In the genomic region with DNA sequence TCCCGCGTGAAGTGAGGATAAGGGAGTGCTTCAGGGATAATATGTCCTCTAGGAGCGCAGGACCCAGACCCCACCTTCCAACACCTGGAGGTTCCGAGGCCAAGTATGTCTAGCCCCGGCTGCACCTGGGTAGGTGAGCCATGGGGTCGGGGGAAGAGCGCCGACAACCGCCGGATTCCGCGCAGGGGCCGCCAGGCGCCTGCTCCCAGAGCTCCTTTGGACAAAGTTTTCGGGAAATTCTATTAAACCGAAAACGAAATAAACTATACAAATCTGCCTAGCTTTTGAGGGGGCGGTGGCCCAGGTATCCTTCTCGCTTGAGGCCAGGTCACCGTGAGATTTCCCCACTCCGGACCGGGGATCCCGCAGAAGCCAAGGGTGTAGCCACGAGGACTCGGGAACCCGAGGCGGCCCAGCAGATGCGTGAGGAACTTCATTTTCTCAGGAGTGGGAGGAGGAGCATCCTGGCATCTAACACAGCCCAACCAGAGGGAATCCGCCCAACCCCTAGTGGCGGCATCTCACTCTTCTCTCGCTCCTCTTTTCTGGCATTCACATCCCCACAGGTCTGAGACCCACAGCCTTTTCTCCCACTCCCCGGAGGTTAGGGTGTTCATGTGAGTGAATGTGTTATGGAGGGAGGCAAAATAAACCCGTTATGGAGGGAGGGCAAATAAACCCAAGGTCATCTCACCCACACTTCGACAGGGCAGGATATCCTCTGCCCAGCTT, we compare ENCODE assay signal across 10 cellular contexts. TPM values are rescaled to one million over a fixed set of nuclear protein-coding genes. Genes with fewer than 3 reads are reported as not detected.
DNase-seq lines count a peak whose midpoint lies in the region; ATAC-seq and TF ChIP-seq lines count a peak whose summit lies in the region.
"Had no signal": no experiment of that assay in that cellular context is flagged by ENCODE, and none has a peak within 500 bp of the region (broad histone marks: within the 10 kb centered on the region; RNA-seq: fewer than 3 reads in every experiment).

No MANE protein-coding gene starts in this region.

- H3K4me1 ChIP-seq in osteoblast (ENCODE audit: insufficient read depth, low read length) (no peaks in the 10 kb centered on the region), gastroesophageal sphincter (peaks cover 0 to 75% (median 20%) of the 10 kb centered on the region in 3 donors)

- H3K36me3 ChIP-seq in osteoblast (ENCODE audit: insufficient read depth, low read length) (no peaks in the 10 kb centered on the region), gastroesophageal sphincter (no peaks in the 10 kb centered on the region)

- H3K79me2 ChIP-seq in osteoblast (ENCODE audit: insufficient read depth, low read length) = no peaks in the 10 kb centered on the region

- intact Hi-C loops in activated CD4-positive, alpha-beta T cell treated with anti-CD3 and anti-CD28 coated beads for 36 hours (cut with DNase I, micrococcal nuclease) = loop anchor here in 1 of 2 experiments (5.0 kb wide), 1 partner anchor 542 kb away; no protein-coding TSS in a partner anchor

- POLR2A ChIA-PET in activated CD4-positive, alpha-beta T cell treated with anti-CD3 and anti-CD28 coated beads for 36 hours (lab: Charles Lee) = interaction anchor here (0.5 kb wide), 1 partner anchor 703 kb away, joined by 3 read pairs; no protein-coding TSS in a partner anchor

- peaks cover 51% of the 10 kb centered on the region for H3K4me1 Mint-ChIP-seq in activated CD4-positive, alpha-beta T cell treated with anti-CD3 and anti-CD28 coated beads for 36 hours

- CTCF ChIA-PET in activated CD4-positive, alpha-beta T cell treated with anti-CD3 and anti-CD28 coated beads for 36 hours (lab: Charles Lee) = no interaction called here

- no peak for TF ChIP-seq CTCF in osteoblast (IDR thresholded peaks at IDR 0.05; ENCODE audit: extremely low read depth, low read depth, low read length)
- TF ChIP-seq CTCF in gastroesophageal sphincter (IDR thresholded peaks at IDR 0.05) = no peak

- TF ChIP-seq POLR2A in gastroesophageal sphincter (IDR thresholded peaks at IDR 0.05) = no peak

- H3K4me3 Mint-ChIP-seq in activated CD4-positive, alpha-beta T cell treated with anti-CD3 and anti-CD28 coated beads for 36 hours = no peak overlapping the region

- H3K27me3 ChIP-seq in osteoblast (ENCODE audit: insufficient read depth, low read length) (peaks cover 100% of the 10 kb centered on the region), gastroesophageal sphincter (peaks cover 100% of the 10 kb centered on the region)

- H3K4me3 ChIP-seq in osteoblast (ENCODE audit: insufficient read depth, low read length) (no peak overlapping the region), gastroesophageal sphincter (peak overlapping the region in 1 of 2 donors; percentile 42)

- H3K9me3 Mint-ChIP-seq in activated CD4-positive, alpha-beta T cell treated with anti-CD3 and anti-CD28 coated beads for 36 hours (ENCODE audit: low read depth) = no peaks in the 10 kb centered on the region
- H3K9me3 Mint-ChIP-seq: memory B cell had no signal

- H3K4me2 ChIP-seq in osteoblast (ENCODE audit: insufficient read depth, low read length) = no peak overlapping the region

- peaks cover 76% of the 10 kb centered on the region for H3K27me3 Mint-ChIP-seq in activated CD4-positive, alpha-beta T cell treated with anti-CD3 and anti-CD28 coated beads for 36 hours

- no peak overlapping the region for H3K27ac Mint-ChIP-seq in activated CD4-positive, alpha-beta T cell treated with anti-CD3 and anti-CD28 coated beads for 36 hours

- H3K36me3 Mint-ChIP-seq in activated CD4-positive, alpha-beta T cell treated with anti-CD3 and anti-CD28 coated beads for 36 hours (ENCODE audit: low read depth) = no peaks in the 10 kb centered on the region

- no peak for TF ChIP-seq EP300 in gastroesophageal sphincter (IDR thresholded peaks at IDR 0.05)

- H4K20me1 ChIP-seq in osteoblast (ENCODE audit: insufficient read depth, low read length) = peaks cover 5% of the 10 kb centered on the region

- ATAC-seq in activated CD4-positive, alpha-beta T cell treated with anti-CD3 and anti-CD28 coated beads for 36 hours = no peak
- no peak for ATAC-seq in gastroesophageal sphincter

- H3K9me3 ChIP-seq in osteoblast (ENCODE audit: low read depth, low read length) (no peaks in the 10 kb centered on the region), gastroesophageal sphincter (no peaks in the 10 kb centered on the region)

- DNase-seq in activated CD4-positive, alpha-beta T cell treated with anti-CD3 and anti-CD28 coated beads for 36 hours = peak; percentile 8
- DNase-seq in activated CD4-positive, alpha-beta T cell treated with anti-CD3 and anti-CD28 coated beads for 48 hours = no peak
- peak; percentile 37 for DNase-seq in NCI-H2227 treated with DMSO at 0.1 percent for 48 hours (lab: John Stamatoyannopoulos, UW)
- DNase-seq in ecto neural progenitor cell (ENCODE audit: low spot score) = peak; percentile 61
- DNase-seq in osteoblast (ENCODE audit: insufficient read length, low spot score, missing footprints) = peak; percentile 92
- no peak for DNase-seq in pons (ENCODE audit: low spot score)
- DNase-seq in nucleus accumbens (lab: John Stamatoyannopoulos, UW) = no peak

- no peak overlapping the region for H2AFZ ChIP-seq in osteoblast (ENCODE audit: low read length)

- 8% methylated on average over 6 of the region's 34 CpGs; no CpG with 5 or more reads in 1 of the 2 donors for WGBS in gastroesophageal sphincter (ENCODE audit: low coverage in 1 of 2), 2 donors

- H3K27ac ChIP-seq in osteoblast (ENCODE audit: low read depth, low read length) (no peak overlapping the region), gastroesophageal sphincter (no peak overlapping the region)

RNA-seq across cellular contexts. Expression of a gene that starts 2.3 kb away (rescaled TPM):
- not detected for total RNA-seq in activated CD4-positive, alpha-beta T cell treated with anti-CD3 and anti-CD28 coated beads for 36 hours
- total RNA-seq in osteoblast (under 0.01 TPM in 1 of 2 replicates, not detected in the other), gastroesophageal sphincter (1 to 10 TPM in 1 of 4 donors, not detected in 3; 1.2 TPM)
- total RNA-seq: urinary bladder had no signal

Comparison
In these comparisons a context has a peak if more than half of its experiments do, and no peak if none do; other contexts are left out.
1. DNase-seq: peak in activated CD4-positive, alpha-beta T cell treated with anti-CD3 and anti-CD28 coated beads for 36 hours (single experiment), NCI-H2227 treated with DMSO at 0.1 percent for 48 hours (single experiment), ecto neural progenitor cell (single experiment) and osteoblast (single experiment); none in activated CD4-positive, alpha-beta T cell treated with anti-CD3 and anti-CD28 coated beads for 48 hours (single experiment), pons (single experiment) and nucleus accumbens (0 of 56).